In genomic region chr1:44590475-44590874, GRCh38 we compare ENCODE assay signal across 21 cellular contexts.
A peak's percentile ranks its signal among the peaks of the same experiment; 100 is the strongest.
DNase-seq lines count a peak whose midpoint lies in the region; ATAC-seq and TF ChIP-seq lines count a peak whose summit lies in the region.
"Had no signal": no experiment of that assay in that cellular context is flagged by ENCODE, and none has a peak within 500 bp of the region (broad histone marks: within the 10 kb centered on the region; RNA-seq: fewer than 3 reads in every experiment).

No MANE protein-coding gene starts in this region.

- H3K36me3 Mint-ChIP-seq in type B pancreatic cell, result no peaks in the 10 kb centered on the region
- H3K36me3 Mint-ChIP-seq: CD8-positive, alpha-beta T cell had no signal

- DNase-seq in HPDE6-E6E7 (ENCODE audit: extremely low spot score) (peak; percentile 38), RWPE2 (ENCODE audit: low spot score) (no peak), dorsolateral prefrontal cortex (no peak), superior temporal gyrus (ENCODE audit: extremely low spot score) (peak; percentile 30), type B pancreatic cell (ENCODE audit: extremely low spot score, unreplicated experiment) (no peak), NCI-H526 treated with DMSO at 0.1 percent for 48 hours (lab: John Stamatoyannopoulos, UW) (no peak), epidermal melanocyte (ENCODE audit: insufficient read length, low spot score) (no peak)
- DNase-seq: AML-193; Calu3; CD8-positive, alpha-beta T cell; DMS53; EL; NCI-H1092 treated with DMSO at 0.1 percent for 48 hours; NCI-H1436 treated with DMSO at 0.1 percent for 48 hours; NCI-H1930; NCI-H510A; NCI-H748 treated with DMSO at 0.1 percent for 48 hours; NK-92 treated with Interleukin-12 subunit alpha and Interleukin-12 subunit beta, amount 100 ng/mL, for 24 hours had no signal

- no peaks in the 10 kb centered on the region for H3K9me3 ChIP-seq in RWPE2 (ENCODE audit: severe bottlenecking)
- H3K9me3 ChIP-seq: SJSA1 had no signal

- intact Hi-C loops in dorsolateral prefrontal cortex (cut with DNase I), result loop anchor here (5.0 to 10.0 kb wide), 3 partner anchors 58 to 376 kb away; partner anchors contain the start of gene DMAP1 (in 1 of the 2)

- no peak overlapping the region for H3K4me3 Mint-ChIP-seq in type B pancreatic cell
- H3K4me3 Mint-ChIP-seq: CD8-positive, alpha-beta T cell had no signal

- ATAC-seq in RWPE2 (ENCODE audit: low read depth), result peak; percentile 55; the same call in 2 of the 3 replicates
- ATAC-seq: CD8-positive, alpha-beta T cell; Panc1; Right ventricle myocardium inferior had no signal

- H3K36me3 ChIP-seq in RWPE2 (ENCODE audit: low read depth), result no peaks in the 10 kb centered on the region
- H3K36me3 ChIP-seq: SJSA1 had no signal

- peaks cover 24% of the 10 kb centered on the region for H3K27me3 Mint-ChIP-seq in type B pancreatic cell

- no peaks in the 10 kb centered on the region for H3K9me3 Mint-ChIP-seq in type B pancreatic cell
- H3K9me3 Mint-ChIP-seq: CD8-positive, alpha-beta T cell had no signal

- TF ChIP-seq CTCF in RWPE2 (IDR thresholded peaks at IDR 0.05; ENCODE audit: poor library complexity, severe bottlenecking) (no peak), dorsolateral prefrontal cortex (IDR thresholded peaks at IDR 0.05 in 54 of 56, conservative IDR thresholded peaks at IDR 0.05 in 2 of 56; ENCODE audit: low read depth in 1 of 56, partially characterized antibody in 56 of 56) (no peak), type B pancreatic cell (conservative IDR thresholded peaks at IDR 0.05) (no peak)

- no peak overlapping the region for H3K27ac ChIP-seq in RWPE2 (ENCODE audit: poor library complexity, severe bottlenecking)
- peak overlapping the region in 58 of 59 donors; percentile 59 to 100 (median 97) for H3K27ac ChIP-seq in dorsolateral prefrontal cortex
- H3K27ac ChIP-seq: SJSA1 had no signal

- H3K27ac Mint-ChIP-seq in type B pancreatic cell, result no peak overlapping the region
- H3K27ac Mint-ChIP-seq: CD8-positive, alpha-beta T cell had no signal

- no peak overlapping the region for H3K4me3 ChIP-seq in RWPE2 (ENCODE audit: severe bottlenecking)
- no peak overlapping the region for H3K4me3 ChIP-seq in dorsolateral prefrontal cortex
- H3K4me3 ChIP-seq: SJSA1 had no signal

- H3K4me1 Mint-ChIP-seq in type B pancreatic cell (ENCODE audit: unreplicated experiment), result peaks cover 5% of the 10 kb centered on the region

- H3K4me1 ChIP-seq in RWPE2 (ENCODE audit: insufficient read depth, poor library complexity, severe bottlenecking), result no peaks in the 10 kb centered on the region
- H3K4me1 ChIP-seq: SJSA1 had no signal

- no peaks in the 10 kb centered on the region for H3K27me3 ChIP-seq in RWPE2 (ENCODE audit: insufficient read depth, poor library complexity, severe bottlenecking)
- no peaks in the 10 kb centered on the region for H3K27me3 ChIP-seq in dorsolateral prefrontal cortex

Comparison
In these comparisons a context has a peak if more than half of its experiments do, and no peak if none do; other contexts are left out.
1. DNase-seq: peak in HPDE6-E6E7 (single experiment) and superior temporal gyrus (single experiment); none in RWPE2 (single experiment), dorsolateral prefrontal cortex (0 of 10), type B pancreatic cell (single experiment), NCI-H526 treated with DMSO at 0.1 percent for 48 hours (single experiment) and epidermal melanocyte (single experiment).